In the genomic region with DNA sequence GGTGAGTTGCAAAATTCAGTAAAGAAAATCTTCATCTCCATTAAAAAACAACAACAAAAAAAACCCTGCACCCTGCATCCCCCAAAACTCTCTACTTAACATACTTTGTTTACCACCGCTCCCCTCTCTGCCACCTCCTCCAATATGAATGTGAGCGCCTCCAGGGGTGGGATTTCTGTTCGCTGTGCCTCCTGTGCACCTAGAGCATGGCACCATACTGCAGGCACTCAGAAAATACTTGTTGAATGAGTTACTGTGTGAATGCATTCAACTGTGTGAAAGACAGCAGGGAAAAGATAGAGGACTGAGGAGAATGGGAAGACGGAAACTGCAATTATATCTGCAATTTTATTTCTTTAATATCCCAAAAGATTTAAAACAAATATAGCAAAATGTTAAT, we compare ENCODE assay signal across 1 cellular context.
TF ChIP-seq lines count a peak whose summit lies in the region.

No MANE protein-coding gene starts in this region.

TF ChIP-seq in SK-N-SH, 30 proteins besides CTCF, POLR2A, EP300 and RAD21 (continued from another document):
- TF ChIP-seq, protein P1, sequence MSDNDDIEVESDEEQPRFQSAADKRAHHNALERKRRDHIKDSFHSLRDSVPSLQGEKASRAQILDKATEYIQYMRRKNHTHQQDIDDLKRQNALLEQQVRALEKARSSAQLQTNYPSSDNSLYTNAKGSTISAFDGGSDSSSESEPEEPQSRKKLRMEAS (IDR thresholded peaks at IDR 0.05; ENCODE audit: low read depth), result no peak
- TF ChIP-seq, protein P2, sequence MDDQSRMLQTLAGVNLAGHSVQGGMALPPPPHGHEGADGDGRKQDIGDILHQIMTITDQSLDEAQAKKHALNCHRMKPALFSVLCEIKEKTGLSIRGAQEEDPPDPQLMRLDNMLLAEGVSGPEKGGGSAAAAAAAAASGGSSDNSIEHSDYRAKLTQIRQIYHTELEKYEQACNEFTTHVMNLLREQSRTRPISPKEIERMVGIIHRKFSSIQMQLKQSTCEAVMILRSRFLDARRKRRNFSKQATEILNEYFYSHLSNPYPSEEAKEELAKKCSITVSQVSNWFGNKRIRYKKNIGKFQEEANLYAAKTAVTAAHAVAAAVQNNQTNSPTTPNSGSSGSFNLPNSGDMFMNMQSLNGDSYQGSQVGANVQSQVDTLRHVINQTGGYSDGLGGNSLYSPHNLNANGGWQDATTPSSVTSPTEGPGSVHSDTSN (IDR thresholded peaks at IDR 0.05), result no peak
